1 cellular context compared by ENCODE assay signal in the genomic region with DNA sequence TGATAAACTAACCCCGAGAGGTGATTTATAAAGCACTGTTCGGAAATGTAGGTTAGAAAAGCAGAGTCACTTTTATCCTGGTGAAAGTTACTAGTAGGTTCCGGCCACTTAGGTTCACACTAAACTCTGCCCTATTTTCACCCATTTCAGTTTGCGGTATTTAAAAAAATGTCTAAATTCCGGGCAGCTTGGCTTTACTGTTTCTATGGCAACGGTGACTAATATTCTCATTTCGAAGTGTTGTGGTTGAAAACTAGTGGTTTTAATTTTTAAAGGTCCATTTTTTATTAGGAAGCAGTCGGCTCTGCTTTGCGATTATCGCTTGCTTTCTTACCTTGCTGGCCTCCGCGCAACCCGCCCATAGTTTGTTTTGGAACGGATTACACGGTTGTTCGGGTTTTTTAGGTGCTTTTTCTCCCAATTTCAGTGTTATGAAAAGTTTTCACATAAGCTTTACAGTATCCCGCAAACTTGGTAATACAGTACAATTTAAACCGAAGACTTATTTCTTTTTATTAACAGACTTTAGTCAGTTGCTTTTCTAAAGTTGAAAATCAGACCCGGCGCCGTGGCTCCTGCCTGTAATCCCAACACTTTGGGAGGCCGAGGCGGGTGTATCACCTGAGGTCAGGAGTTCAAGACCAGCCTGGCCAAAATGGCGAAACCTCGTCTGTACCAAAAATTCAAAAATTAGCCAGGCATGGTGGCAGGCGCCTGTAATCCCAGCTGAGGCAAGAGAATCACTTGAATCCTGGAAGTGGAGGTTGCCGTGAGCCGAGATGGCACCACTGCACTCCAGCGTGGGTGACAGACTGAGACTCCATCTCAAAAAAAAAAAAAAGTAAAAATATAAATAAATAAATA.
TF ChIP-seq lines count a peak whose summit lies in the region.

No MANE protein-coding gene starts in this region.

TF ChIP-seq in HepG2, 621 proteins besides CTCF, POLR2A, EP300 and RAD21 (continued from another document and continues in another):
- TF ChIP-seq RFX3 (CRISPR knock-in tag; IDR thresholded peaks at IDR 0.05) (peak; percentile 59), ARNT (IDR thresholded peaks at IDR 0.05) (no peak), PCBP1 (IDR thresholded peaks at IDR 0.05; ENCODE audit: borderline replicate concordance, low read depth, low read length) (no peak), ZC3H13 (CRISPR knock-in tag; IDR thresholded peaks at IDR 0.05) (no peak), RFX1 (IDR thresholded peaks at IDR 0.05) (peak; percentile 57; the same call in 1 of the 2 replicates), LCORL (IDR thresholded peaks at IDR 0.05) (no peak), LCORL (CRISPR knock-in tag; IDR thresholded peaks at IDR 0.05) (no peak), POLR2AphosphoS2 (IDR thresholded peaks at IDR 0.05; ENCODE audit: low read depth, low read length) (no peak), FOXA1 (IDR thresholded peaks at IDR 0.05) (no peak), FOXA1 (CRISPR knock-in tag; IDR thresholded peaks at IDR 0.05) (no peak), WIZ (CRISPR knock-in tag; IDR thresholded peaks at IDR 0.05) (no peak), ZNF850 (CRISPR knock-in tag; conservative IDR thresholded peaks at IDR 0.05) (no peak), YEATS4 (CRISPR knock-in tag; IDR thresholded peaks at IDR 0.05; ENCODE audit: borderline replicate concordance) (peak; percentile 44; the same call in 1 of the 2 replicates), NKX3-1 (CRISPR knock-in tag; IDR thresholded peaks at IDR 0.05) (0 out of 2 replicates have a peak, but pooled peaks have one; percentile 37), ZNF768 (CRISPR knock-in tag; IDR thresholded peaks at IDR 0.05) (no peak; the same call in 1 of the 2 replicates), IRF2 (CRISPR knock-in tag; IDR thresholded peaks at IDR 0.05) (0 out of 2 replicates have a peak, but pooled peaks have one; percentile 15), SIN3B (IDR thresholded peaks at IDR 0.05; ENCODE audit: low read length) (0 out of 2 replicates have a peak, but pooled peaks have one; percentile 18), NPAS2 (CRISPR knock-in tag; IDR thresholded peaks at IDR 0.05; ENCODE audit: borderline replicate concordance) (no peak), HCFC1 (IDR thresholded peaks at IDR 0.05; ENCODE audit: low read depth, low read length) (no peak), SOX5 (CRISPR knock-in tag; IDR thresholded peaks at IDR 0.05; ENCODE audit: borderline replicate concordance) (no peak), FOSL1 (CRISPR knock-in tag; IDR thresholded peaks at IDR 0.05; ENCODE audit: borderline replicate concordance) (no peak), ADNP (CRISPR knock-in tag; IDR thresholded peaks at IDR 0.05) (peak; percentile 70; the same call in 1 of the 2 replicates), DR1 (CRISPR knock-in tag; IDR thresholded peaks at IDR 0.05) (0 out of 2 replicates have a peak, but pooled peaks have one; percentile 17), ZNF720 (CRISPR knock-in tag; IDR thresholded peaks at IDR 0.05) (no peak), ZFYVE20 (CRISPR knock-in tag; IDR thresholded peaks at IDR 0.05; ENCODE audit: borderline replicate concordance, low read depth) (no peak), ZFP36 (IDR thresholded peaks at IDR 0.05; ENCODE audit: borderline replicate concordance, low read depth, low read length, partially characterized antibody) (no peak), ZNF607 (CRISPR knock-in tag; IDR thresholded peaks at IDR 0.05; ENCODE audit: borderline replicate concordance) (peak; percentile 50; the same call in 1 of the 2 replicates), GATAD2A (CRISPR knock-in tag; IDR thresholded peaks at IDR 0.05) (no peak)
- TF ChIP-seq, protein P1, sequence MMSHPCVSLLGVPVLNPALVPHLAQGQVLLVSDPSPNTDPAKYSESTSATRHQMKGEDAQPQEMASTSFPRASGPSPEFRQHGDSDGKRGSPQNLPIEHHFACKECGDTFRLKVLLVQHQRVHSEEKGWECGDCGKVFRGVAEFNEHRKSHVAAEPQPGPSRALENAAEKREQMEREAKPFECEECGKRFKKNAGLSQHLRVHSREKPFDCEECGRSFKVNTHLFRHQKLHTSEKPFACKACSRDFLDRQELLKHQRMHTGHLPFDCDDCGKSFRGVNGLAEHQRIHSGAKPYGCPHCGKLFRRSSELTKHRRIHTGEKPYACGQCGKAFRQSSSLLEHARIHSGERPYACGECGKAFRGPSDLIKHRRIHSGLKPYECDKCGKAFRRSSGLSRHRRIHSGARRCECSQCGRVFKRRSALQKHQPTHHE (CRISPR knock-in tag; IDR thresholded peaks at IDR 0.05; ENCODE audit: borderline replicate concordance) = no peak
- TF ChIP-seq, protein P2, sequence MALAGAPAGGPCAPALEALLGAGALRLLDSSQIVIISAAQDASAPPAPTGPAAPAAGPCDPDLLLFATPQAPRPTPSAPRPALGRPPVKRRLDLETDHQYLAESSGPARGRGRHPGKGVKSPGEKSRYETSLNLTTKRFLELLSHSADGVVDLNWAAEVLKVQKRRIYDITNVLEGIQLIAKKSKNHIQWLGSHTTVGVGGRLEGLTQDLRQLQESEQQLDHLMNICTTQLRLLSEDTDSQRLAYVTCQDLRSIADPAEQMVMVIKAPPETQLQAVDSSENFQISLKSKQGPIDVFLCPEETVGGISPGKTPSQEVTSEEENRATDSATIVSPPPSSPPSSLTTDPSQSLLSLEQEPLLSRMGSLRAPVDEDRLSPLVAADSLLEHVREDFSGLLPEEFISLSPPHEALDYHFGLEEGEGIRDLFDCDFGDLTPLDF (CRISPR knock-in tag; IDR thresholded peaks at IDR 0.05) = no peak
- TF ChIP-seq, protein P3, sequence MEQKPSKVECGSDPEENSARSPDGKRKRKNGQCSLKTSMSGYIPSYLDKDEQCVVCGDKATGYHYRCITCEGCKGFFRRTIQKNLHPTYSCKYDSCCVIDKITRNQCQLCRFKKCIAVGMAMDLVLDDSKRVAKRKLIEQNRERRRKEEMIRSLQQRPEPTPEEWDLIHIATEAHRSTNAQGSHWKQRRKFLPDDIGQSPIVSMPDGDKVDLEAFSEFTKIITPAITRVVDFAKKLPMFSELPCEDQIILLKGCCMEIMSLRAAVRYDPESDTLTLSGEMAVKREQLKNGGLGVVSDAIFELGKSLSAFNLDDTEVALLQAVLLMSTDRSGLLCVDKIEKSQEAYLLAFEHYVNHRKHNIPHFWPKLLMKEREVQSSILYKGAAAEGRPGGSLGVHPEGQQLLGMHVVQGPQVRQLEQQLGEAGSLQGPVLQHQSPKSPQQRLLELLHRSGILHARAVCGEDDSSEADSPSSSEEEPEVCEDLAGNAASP (CRISPR knock-in tag; IDR thresholded peaks at IDR 0.05; ENCODE audit: borderline replicate concordance) = no peak
- TF ChIP-seq, protein P4, sequence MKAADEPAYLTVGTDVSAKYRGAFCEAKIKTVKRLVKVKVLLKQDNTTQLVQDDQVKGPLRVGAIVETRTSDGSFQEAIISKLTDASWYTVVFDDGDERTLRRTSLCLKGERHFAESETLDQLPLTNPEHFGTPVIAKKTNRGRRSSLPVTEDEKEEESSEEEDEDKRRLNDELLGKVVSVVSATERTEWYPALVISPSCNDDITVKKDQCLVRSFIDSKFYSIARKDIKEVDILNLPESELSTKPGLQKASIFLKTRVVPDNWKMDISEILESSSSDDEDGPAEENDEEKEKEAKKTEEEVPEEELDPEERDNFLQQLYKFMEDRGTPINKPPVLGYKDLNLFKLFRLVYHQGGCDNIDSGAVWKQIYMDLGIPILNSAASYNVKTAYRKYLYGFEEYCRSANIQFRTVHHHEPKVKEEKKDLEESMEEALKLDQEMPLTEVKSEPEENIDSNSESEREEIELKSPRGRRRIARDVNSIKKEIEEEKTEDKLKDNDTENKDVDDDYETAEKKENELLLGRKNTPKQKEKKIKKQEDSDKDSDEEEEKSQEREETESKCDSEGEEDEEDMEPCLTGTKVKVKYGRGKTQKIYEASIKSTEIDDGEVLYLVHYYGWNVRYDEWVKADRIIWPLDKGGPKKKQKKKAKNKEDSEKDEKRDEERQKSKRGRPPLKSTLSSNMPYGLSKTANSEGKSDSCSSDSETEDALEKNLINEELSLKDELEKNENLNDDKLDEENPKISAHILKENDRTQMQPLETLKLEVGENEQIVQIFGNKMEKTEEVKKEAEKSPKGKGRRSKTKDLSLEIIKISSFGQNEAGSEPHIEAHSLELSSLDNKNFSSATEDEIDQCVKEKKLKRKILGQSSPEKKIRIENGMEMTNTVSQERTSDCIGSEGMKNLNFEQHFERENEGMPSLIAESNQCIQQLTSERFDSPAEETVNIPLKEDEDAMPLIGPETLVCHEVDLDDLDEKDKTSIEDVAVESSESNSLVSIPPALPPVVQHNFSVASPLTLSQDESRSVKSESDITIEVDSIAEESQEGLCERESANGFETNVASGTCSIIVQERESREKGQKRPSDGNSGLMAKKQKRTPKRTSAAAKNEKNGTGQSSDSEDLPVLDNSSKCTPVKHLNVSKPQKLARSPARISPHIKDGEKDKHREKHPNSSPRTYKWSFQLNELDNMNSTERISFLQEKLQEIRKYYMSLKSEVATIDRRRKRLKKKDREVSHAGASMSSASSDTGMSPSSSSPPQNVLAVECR (CRISPR knock-in tag; IDR thresholded peaks at IDR 0.05; ENCODE audit: borderline replicate concordance) = no peak
- TF ChIP-seq, protein P5, sequence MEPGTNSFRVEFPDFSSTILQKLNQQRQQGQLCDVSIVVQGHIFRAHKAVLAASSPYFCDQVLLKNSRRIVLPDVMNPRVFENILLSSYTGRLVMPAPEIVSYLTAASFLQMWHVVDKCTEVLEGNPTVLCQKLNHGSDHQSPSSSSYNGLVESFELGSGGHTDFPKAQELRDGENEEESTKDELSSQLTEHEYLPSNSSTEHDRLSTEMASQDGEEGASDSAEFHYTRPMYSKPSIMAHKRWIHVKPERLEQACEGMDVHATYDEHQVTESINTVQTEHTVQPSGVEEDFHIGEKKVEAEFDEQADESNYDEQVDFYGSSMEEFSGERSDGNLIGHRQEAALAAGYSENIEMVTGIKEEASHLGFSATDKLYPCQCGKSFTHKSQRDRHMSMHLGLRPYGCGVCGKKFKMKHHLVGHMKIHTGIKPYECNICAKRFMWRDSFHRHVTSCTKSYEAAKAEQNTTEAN (CRISPR knock-in tag; conservative IDR thresholded peaks at IDR 0.05) = no peak
- TF ChIP-seq, protein P6, sequence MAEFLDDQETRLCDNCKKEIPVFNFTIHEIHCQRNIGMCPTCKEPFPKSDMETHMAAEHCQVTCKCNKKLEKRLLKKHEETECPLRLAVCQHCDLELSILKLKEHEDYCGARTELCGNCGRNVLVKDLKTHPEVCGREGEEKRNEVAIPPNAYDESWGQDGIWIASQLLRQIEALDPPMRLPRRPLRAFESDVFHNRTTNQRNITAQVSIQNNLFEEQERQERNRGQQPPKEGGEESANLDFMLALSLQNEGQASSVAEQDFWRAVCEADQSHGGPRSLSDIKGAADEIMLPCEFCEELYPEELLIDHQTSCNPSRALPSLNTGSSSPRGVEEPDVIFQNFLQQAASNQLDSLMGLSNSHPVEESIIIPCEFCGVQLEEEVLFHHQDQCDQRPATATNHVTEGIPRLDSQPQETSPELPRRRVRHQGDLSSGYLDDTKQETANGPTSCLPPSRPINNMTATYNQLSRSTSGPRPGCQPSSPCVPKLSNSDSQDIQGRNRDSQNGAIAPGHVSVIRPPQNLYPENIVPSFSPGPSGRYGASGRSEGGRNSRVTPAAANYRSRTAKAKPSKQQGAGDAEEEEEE (CRISPR knock-in tag; IDR thresholded peaks at IDR 0.05; ENCODE audit: borderline replicate concordance) = no peak
- TF ChIP-seq, protein P7, sequence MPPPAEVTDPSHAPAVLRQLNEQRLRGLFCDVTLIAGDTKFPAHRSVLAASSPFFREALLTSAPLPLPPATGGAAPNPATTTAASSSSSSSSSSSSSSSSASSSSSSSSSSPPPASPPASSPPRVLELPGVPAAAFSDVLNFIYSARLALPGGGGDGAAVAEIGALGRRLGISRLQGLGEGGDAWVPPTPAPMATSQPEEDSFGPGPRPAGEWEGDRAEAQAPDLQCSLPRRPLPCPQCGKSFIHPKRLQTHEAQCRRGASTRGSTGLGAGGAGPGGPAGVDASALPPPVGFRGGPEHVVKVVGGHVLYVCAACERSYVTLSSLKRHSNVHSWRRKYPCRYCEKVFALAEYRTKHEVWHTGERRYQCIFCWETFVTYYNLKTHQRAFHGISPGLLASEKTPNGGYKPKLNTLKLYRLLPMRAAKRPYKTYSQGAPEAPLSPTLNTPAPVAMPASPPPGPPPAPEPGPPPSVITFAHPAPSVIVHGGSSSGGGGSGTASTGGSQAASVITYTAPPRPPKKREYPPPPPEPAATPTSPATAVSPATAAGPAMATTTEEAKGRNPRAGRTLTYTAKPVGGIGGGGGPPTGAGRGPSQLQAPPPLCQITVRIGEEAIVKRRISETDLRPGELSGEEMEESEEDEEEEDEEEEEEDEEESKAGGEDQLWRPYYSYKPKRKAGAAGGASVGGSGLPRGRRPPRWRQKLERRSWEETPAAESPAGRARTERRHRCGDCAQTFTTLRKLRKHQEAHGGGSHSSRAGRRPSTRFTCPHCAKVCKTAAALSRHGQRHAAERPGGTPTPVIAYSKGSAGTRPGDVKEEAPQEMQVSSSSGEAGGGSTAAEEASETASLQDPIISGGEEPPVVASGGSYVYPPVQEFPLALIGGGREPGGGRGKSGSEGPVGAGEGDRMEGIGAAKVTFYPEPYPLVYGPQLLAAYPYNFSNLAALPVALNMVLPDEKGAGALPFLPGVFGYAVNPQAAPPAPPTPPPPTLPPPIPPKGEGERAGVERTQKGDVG (CRISPR knock-in tag; IDR thresholded peaks at IDR 0.05; ENCODE audit: borderline replicate concordance) = no peak
- TF ChIP-seq, protein P8, sequence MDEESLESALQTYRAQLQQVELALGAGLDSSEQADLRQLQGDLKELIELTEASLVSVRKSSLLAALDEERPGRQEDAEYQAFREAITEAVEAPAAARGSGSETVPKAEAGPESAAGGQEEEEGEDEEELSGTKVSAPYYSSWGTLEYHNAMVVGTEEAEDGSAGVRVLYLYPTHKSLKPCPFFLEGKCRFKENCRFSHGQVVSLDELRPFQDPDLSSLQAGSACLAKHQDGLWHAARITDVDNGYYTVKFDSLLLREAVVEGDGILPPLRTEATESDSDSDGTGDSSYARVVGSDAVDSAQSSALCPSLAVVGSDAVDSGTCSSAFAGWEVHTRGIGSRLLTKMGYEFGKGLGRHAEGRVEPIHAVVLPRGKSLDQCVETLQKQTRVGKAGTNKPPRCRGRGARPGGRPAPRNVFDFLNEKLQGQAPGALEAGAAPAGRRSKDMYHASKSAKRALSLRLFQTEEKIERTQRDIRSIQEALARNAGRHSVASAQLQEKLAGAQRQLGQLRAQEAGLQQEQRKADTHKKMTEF (CRISPR knock-in tag; IDR thresholded peaks at IDR 0.05) = no peak
- TF ChIP-seq, protein P9, sequence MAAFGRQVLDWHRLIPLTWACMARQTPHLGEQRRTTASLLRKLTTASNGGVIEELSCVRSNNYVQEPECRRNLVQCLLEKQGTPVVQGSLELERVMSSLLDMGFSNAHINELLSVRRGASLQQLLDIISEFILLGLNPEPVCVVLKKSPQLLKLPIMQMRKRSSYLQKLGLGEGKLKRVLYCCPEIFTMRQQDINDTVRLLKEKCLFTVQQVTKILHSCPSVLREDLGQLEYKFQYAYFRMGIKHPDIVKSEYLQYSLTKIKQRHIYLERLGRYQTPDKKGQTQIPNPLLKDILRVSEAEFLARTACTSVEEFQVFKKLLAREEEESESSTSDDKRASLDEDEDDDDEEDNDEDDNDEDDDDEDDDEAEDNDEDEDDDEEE (CRISPR knock-in tag; IDR thresholded peaks at IDR 0.05) = no peak
- TF ChIP-seq, protein P10, sequence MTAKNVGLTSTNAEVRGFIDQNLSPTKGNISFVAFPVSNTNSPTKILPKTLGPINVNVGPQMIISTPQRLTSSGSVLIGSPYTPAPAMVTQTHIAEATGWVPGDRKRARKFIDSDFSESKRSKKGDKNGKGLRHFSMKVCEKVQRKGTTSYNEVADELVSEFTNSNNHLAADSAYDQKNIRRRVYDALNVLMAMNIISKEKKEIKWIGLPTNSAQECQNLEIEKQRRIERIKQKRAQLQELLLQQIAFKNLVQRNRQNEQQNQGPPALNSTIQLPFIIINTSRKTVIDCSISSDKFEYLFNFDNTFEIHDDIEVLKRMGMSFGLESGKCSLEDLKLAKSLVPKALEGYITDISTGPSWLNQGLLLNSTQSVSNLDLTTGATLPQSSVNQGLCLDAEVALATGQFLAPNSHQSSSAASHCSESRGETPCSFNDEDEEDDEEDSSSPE (CRISPR knock-in tag; IDR thresholded peaks at IDR 0.05) = no peak
